10 cellular contexts compared by ENCODE assay signal in the genomic region with DNA sequence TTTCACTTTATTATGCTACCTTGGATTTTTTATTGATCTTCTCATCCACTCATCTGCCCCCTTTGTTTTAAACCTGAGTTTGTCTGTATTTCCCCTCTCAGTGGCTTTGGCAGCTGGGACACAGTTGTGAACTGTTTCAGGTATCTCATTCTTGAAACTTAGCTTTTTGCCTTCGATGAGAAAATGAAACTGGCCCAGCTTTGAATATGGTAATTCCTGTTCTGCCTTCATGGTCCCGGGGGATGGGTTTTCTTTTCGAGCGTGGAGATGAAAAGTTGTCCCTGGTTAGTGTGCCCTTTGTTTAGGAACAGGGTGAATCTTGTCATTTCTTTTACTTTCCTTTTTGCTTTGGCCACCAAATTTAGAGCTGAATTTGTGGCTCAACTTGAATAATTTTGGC. TPM values are rescaled to one million over a fixed set of nuclear protein-coding genes. Genes with fewer than 3 reads are reported as not detected.
DNase-seq lines count a peak whose midpoint lies in the region; ATAC-seq and TF ChIP-seq lines count a peak whose summit lies in the region.
"Had no signal": no experiment of that assay in that cellular context is flagged by ENCODE, and none has a peak within 500 bp of the region (broad histone marks: within the 10 kb centered on the region; RNA-seq: fewer than 3 reads in every experiment).

No MANE protein-coding gene starts in this region.

- H3K27me3 Mint-ChIP-seq in CD8-positive, alpha-beta memory T cell = no peaks in the 10 kb centered on the region

- peak overlapping the region in 1 of 8 donors; percentile 60 for H3K27ac Mint-ChIP-seq in CD8-positive, alpha-beta memory T cell
- H3K27ac Mint-ChIP-seq: HFFc6 had no signal

- H3K4me1 Mint-ChIP-seq in CD8-positive, alpha-beta memory T cell = peaks cover 0 to 9% (median 7%) of the 10 kb centered on the region in 3 donors

- DNase-seq in esophagus muscularis mucosa (ENCODE audit: extremely low spot score) = no peak
- no peak for DNase-seq in CD8-positive, alpha-beta memory T cell
- DNase-seq in tibial artery = no peak
- DNase-seq in ascending aorta (ENCODE audit: low spot score in 2 of 2) = no peak
- no peak for DNase-seq in epidermal melanocyte (ENCODE audit: insufficient read length, low spot score)
- DNase-seq: HFFc6, mammary epithelial cell had no signal

- H3K4me3 ChIP-seq in esophagus muscularis mucosa (no peak overlapping the region), tibial artery (no peak overlapping the region), ascending aorta (no peak overlapping the region)
- no peak overlapping the region for H3K4me3 ChIP-seq in CD8-positive, alpha-beta memory T cell (ENCODE audit: low read length)

- ATAC-seq in GM18508 (IDR thresholded peaks at IDR 0.05; ENCODE audit: insufficient read depth, unreplicated experiment) (peak; percentile 62), GM21360 (IDR thresholded peaks at IDR 0.05; ENCODE audit: unreplicated experiment) (peak; percentile 67), HG03064 (IDR thresholded peaks at IDR 0.05; ENCODE audit: low read depth, unreplicated experiment) (peak; percentile 82)

- H3K27ac ChIP-seq in esophagus muscularis mucosa (replicated peaks in 1 of 4) (peak overlapping the region; percentile 79 to 98 (median 84)), tibial artery (peak overlapping the region in 1 of 2 donors; percentile 54), ascending aorta (no peak overlapping the region)
- H3K27ac ChIP-seq in CD8-positive, alpha-beta memory T cell (ENCODE audit: low read depth, low read length) = no peak overlapping the region

- TF ChIP-seq CTCF in esophagus muscularis mucosa (IDR thresholded peaks at IDR 0.05) (no peak), tibial artery (IDR thresholded peaks at IDR 0.05) (no peak), ascending aorta (IDR thresholded peaks at IDR 0.05) (no peak)

- H3K4me1 ChIP-seq in esophagus muscularis mucosa (peaks cover 20 to 55% (median 52%) of the 10 kb centered on the region in 4 donors), tibial artery (peaks cover 0 to 28% (median 8%) of the 10 kb centered on the region in 4 donors), ascending aorta (peaks cover 6 to 13% of the 10 kb centered on the region in 2 donors)
- H3K4me1 ChIP-seq in CD8-positive, alpha-beta memory T cell (ENCODE audit: insufficient read depth, low read length) = no peaks in the 10 kb centered on the region

- peaks cover 12 to 68% (median 13%) of the 10 kb centered on the region in 3 donors for H3K36me3 Mint-ChIP-seq in CD8-positive, alpha-beta memory T cell

- no peak overlapping the region for H3K4me3 Mint-ChIP-seq in CD8-positive, alpha-beta memory T cell
- H3K4me3 Mint-ChIP-seq: HFFc6 had no signal

- no peaks in the 10 kb centered on the region for H3K9me3 Mint-ChIP-seq in CD8-positive, alpha-beta memory T cell
- H3K9me3 Mint-ChIP-seq: HFFc6 had no signal

- H3K36me3 ChIP-seq in esophagus muscularis mucosa = peaks cover 6 to 39% (median 17%) of the 10 kb centered on the region in 4 donors
- peaks cover 12% of the 10 kb centered on the region for H3K36me3 ChIP-seq in CD8-positive, alpha-beta memory T cell (ENCODE audit: insufficient read depth, low read length)
- H3K36me3 ChIP-seq in tibial artery = peaks cover 29 to 34% (median 29%) of the 10 kb centered on the region in 3 donors
- H3K36me3 ChIP-seq in ascending aorta = peaks cover 10 to 15% of the 10 kb centered on the region in 2 donors

- 79% methylated on average over 4 of the region's 4 CpGs for WGBS in esophagus muscularis mucosa

- TF ChIP-seq POLR2A in esophagus muscularis mucosa (IDR thresholded peaks at IDR 0.05; ENCODE audit: low read depth) = no peak

- POLR2A ChIA-PET in CD8-positive, alpha-beta memory T cell (lab: Charles Lee) = no interaction called here

- no peaks in the 10 kb centered on the region for H3K27me3 ChIP-seq in esophagus muscularis mucosa
- no peaks in the 10 kb centered on the region for H3K27me3 ChIP-seq in CD8-positive, alpha-beta memory T cell (ENCODE audit: insufficient read depth, low read length, poor library complexity, severe bottlenecking)
- H3K27me3 ChIP-seq in tibial artery = no peaks in the 10 kb centered on the region
- no peaks in the 10 kb centered on the region for H3K27me3 ChIP-seq in ascending aorta

- CTCF ChIA-PET in CD8-positive, alpha-beta memory T cell (lab: Charles Lee) = no interaction called here

- no peaks in the 10 kb centered on the region for H3K9me3 ChIP-seq in esophagus muscularis mucosa
- no peaks in the 10 kb centered on the region for H3K9me3 ChIP-seq in CD8-positive, alpha-beta memory T cell (ENCODE audit: low read length)
- H3K9me3 ChIP-seq in tibial artery = no peaks in the 10 kb centered on the region
- H3K9me3 ChIP-seq in ascending aorta = no peaks in the 10 kb centered on the region

- intact Hi-C loops in esophagus muscularis mucosa (cut with DNase I) (loop anchor here (5.0 kb wide), 1 partner anchor 50 kb away; no protein-coding TSS in a partner anchor), tibial artery (cut with DNase I; ENCODE audit: low total_unique reads) (no loop called here), ascending aorta (cut with DNase I) (no loop called here)

- TF ChIP-seq EP300 in esophagus muscularis mucosa (IDR thresholded peaks at IDR 0.05) = no peak

RNA-seq across cellular contexts. Expression of gene DHX35, which starts 25.6 kb away (rescaled TPM):
- total RNA-seq in esophagus muscularis mucosa (10 to 100 TPM; 19.7 to 31.7 (median 24.5) TPM), ascending aorta (35.3 TPM)
- 10 to 100 TPM; 19.9 to 20.5 TPM for total RNA-seq in CD8-positive, alpha-beta memory T cell
- 6.0 TPM for polyA plus RNA-seq in CD8-positive, alpha-beta memory T cell

Comparison
In these comparisons a context has a peak if more than half of its experiments do, and no peak if none do; other contexts are left out.
1. H3K27ac ChIP-seq: peak in esophagus muscularis mucosa (4 of 4); none in CD8-positive, alpha-beta memory T cell (single experiment) and ascending aorta (0 of 2).
2. Peak in every context shown above with its lines, with median percentiles within 50 percentile points of each other: ATAC-seq.